ENCODE assay signal across 31 cellular contexts in genomic region chr1:1041873-1042272, GRCh38. TPM values are rescaled to one million over a fixed set of nuclear protein-coding genes. Genes with fewer than 3 reads are reported as not detected.
"Had no signal": no experiment of that assay in that cellular context is flagged by ENCODE, and none has a peak within 500 bp of the region (broad histone marks: within the 10 kb centered on the region; RNA-seq: fewer than 3 reads in every experiment).

No MANE protein-coding gene starts in this region.

- H3K4me3 ChIP-seq: gastrocnemius medialis, lung, neural progenitor cell, prostate gland, thyroid gland had no signal

- ATAC-seq: esophagus mucosa; left lobe of liver; stimulated activated effector memory CD8-positive, alpha-beta T cell treated with anti-CD3 and anti-CD28 coated beads, Interleukin-12 subunit alpha, Interleukin-12 subunit beta, amount 100 ng/mL, for 72 hours had no signal

- H3K27me3 ChIP-seq: thyroid gland, vagina had no signal

- H3K36me3 ChIP-seq: gastrocnemius medialis, neural progenitor cell, prostate gland had no signal

- DNase-seq: effector CD4-positive, alpha-beta T cell; endodermal cell; foreskin fibroblast; gastrocnemius medialis; head of caudate nucleus; kidney; nucleus accumbens; sigmoid colon; stimulated activated CD4-positive, alpha-beta T cell treated with anti-CD3 and anti-CD28 coated beads, Interleukin-2, amount 100 ng/mL, for 24 hours; stimulated activated CD4-positive, alpha-beta T cell treated with anti-CD3 and anti-CD28 coated beads, Interleukin-4, amount 100 ng/mL, for 24 hours; stimulated activated naive CD4-positive, alpha-beta T cell treated with Interleukin-2 at 50 U/mL for 16 hours; stomach; thyroid gland; trophoblast cell had no signal

- H3K9me3 ChIP-seq: gastrocnemius medialis, prostate gland, right atrium auricular region, sigmoid colon, stomach, thyroid gland, vagina had no signal

- H2AFZ ChIP-seq: neural progenitor cell had no signal

- H3K27ac ChIP-seq: epithelial cell of prostate, gastrocnemius medialis, neural progenitor cell, prostate gland, right atrium auricular region, sigmoid colon, stomach, thyroid gland, vagina had no signal

- FAIRE-seq: kidney had no signal

- H3K9ac ChIP-seq: neural progenitor cell had no signal

RNA-seq across cellular contexts. Expression of gene RNF223, which starts 32.2 kb away (rescaled TPM):
- total RNA-seq: endodermal cell, gastrocnemius medialis, glomerular endothelial cell, left lobe of liver, mononuclear cell, osteocyte, right atrium auricular region, sigmoid colon, skeletal muscle tissue, subcutaneous adipose tissue, temporal lobe, thyroid gland had no signal
- polyA plus RNA-seq: liver had no signal

RNA-seq across cellular contexts. Expression of gene PERM1, which starts 60.0 kb away (rescaled TPM):
- total RNA-seq: dermis microvascular lymphatic vessel endothelial cell, endodermal cell, esophagus mucosa, glomerular endothelial cell, osteocyte, vagina had no signal
